ENCODE assay signal across 18 cellular contexts in the genomic region with DNA sequence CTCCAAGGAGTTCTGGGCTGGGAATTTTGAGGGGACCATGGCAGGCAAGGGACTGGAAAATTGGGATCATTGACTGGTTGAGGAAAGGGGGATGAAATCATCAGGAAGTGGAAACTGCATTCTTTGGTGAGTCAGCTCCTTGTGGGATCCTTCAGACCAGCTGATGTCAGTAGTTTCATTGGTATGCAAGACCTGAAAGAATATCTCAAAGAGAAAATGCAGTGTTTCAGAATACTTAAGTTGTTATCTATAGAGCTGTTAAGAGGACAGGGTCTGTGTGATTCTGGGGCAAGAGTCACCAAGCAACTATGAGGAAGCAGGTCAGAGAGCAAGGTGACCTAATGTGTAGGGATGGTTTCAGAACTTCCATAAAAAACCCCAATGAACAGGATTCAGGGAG.
DNase-seq lines count a peak whose midpoint lies in the region; FAIRE-seq and TF ChIP-seq lines count a peak whose summit lies in the region.
"Had no signal": no experiment of that assay in that cellular context is flagged by ENCODE, and none has a peak within 500 bp of the region (broad histone marks: within the 10 kb centered on the region; RNA-seq: fewer than 3 reads in every experiment).

No MANE protein-coding gene starts in this region.

- no peaks in the 10 kb centered on the region for H3K4me1 ChIP-seq in HEK293 (ENCODE audit: control insufficient read depth, insufficient read depth, low read length)
- H3K4me1 ChIP-seq: pancreas, testis had no signal

- POLR2A ChIA-PET in HEK293 (lab: Yijun Ruan, JAX): no interaction called here

- no peaks in the 10 kb centered on the region for H3K9me3 ChIP-seq in HEK293 (ENCODE audit: control insufficient read depth, insufficient read depth, low read depth, low read length)
- H3K9me3 ChIP-seq: pancreas, testis had no signal

- DNase-seq in astrocyte of the hippocampus (ENCODE audit: low read depth, low spot score) (peak; percentile 77), glomerular visceral epithelial cell (ENCODE audit: extremely low spot score) (peak; percentile 29), urothelium cell line (ENCODE audit: low spot score) (peak; percentile 52), cortex of kidney (lab: John Stamatoyannopoulos, UW) (no peak), COLO829 (ENCODE audit: low spot score) (no peak), RPMI8226 (no peak)
- DNase-seq: activated CD4-positive, alpha-beta T cell treated with anti-CD3 and anti-CD28 coated beads for 4 hours; activated naive CD4-positive, alpha-beta T cell treated with anti-CD3 and anti-CD28 coated beads for 36 hours; effector CD4-positive, alpha-beta T cell; H9; left ventricle myocardium superior; NCI-H1092 treated with DMSO at 0.1 percent for 48 hours; NCI-H748 treated with DMSO at 0.1 percent for 48 hours; pancreas; testis had no signal

- no peak overlapping the region for H3K4me3 ChIP-seq in HEK293 (ENCODE audit: low read depth, low read length)
- H3K4me3 ChIP-seq: BLaER1, pancreas, testis had no signal

- FAIRE-seq in urothelium cell line (lab: Jason Lieb, UNC): no peak
- FAIRE-seq: pancreas, TTC549 had no signal

- H3K36me3 ChIP-seq in HEK293 (ENCODE audit: control insufficient read depth in 2 of 2, insufficient read depth in 1 of 2, low read length in 2 of 2): no peaks in the 10 kb centered on the region
- H3K36me3 ChIP-seq: BLaER1, pancreas had no signal

- CTCF ChIA-PET in HEK293 (lab: Yijun Ruan, JAX): no interaction called here

- H3K27ac ChIP-seq in HEK293 (ENCODE audit: extremely low read depth, low read depth, low read length): no peak overlapping the region
- H3K27ac ChIP-seq: BLaER1, pancreas, testis had no signal

- no peak for TF ChIP-seq CTCF in HEK293 (tag by site-specific recombination; IDR thresholded peaks at IDR 0.05)

TF ChIP-seq in HEK293, 187 proteins besides CTCF, POLR2A, EP300 and RAD21:
- TF ChIP-seq ZNF23 (tag by site-specific recombination; IDR thresholded peaks at IDR 0.05; ENCODE audit: borderline replicate concordance): no peak
- no peak for TF ChIP-seq ZNF768 (tag by site-specific recombination; IDR thresholded peaks at IDR 0.05)
- peak; percentile 34 for TF ChIP-seq SETDB1 (IDR thresholded peaks at IDR 0.05; ENCODE audit: insufficient read length, low read length)
- no peak for TF ChIP-seq IKZF3 (tag by site-specific recombination; IDR thresholded peaks at IDR 0.05)
- TF ChIP-seq ZNF350 (tag by site-specific recombination; IDR thresholded peaks at IDR 0.05): no peak
- TF ChIP-seq SP2 (tag by site-specific recombination; IDR thresholded peaks at IDR 0.05): no peak

Comparison
In these comparisons a context has a peak if more than half of its experiments do, and no peak if none do; other contexts are left out.
1. DNase-seq: peak in astrocyte of the hippocampus (single experiment), glomerular visceral epithelial cell (single experiment) and urothelium cell line (single experiment); none in cortex of kidney (single experiment), COLO829 (single experiment) and RPMI8226 (single experiment).